16 cellular contexts compared by ENCODE assay signal in the genomic region with DNA sequence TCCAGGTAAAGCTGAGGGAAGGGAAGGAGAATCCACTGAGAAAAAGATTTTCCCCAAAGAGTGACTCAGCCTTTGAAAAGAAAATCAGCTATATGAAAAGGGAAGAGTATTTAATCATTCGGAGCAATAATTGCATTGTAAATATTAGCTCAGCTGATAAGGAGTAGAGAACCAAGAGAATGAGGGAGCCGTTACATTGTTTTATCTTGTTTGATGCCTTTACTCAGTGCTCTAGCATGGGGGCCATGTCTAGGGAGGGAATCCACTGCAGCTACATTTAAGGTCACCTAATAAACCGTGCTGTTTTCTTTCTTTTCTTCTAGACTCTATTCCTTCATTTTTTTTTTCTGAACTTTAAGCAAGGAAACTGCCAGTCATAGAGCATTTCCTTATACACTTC.
"Had no signal": no experiment of that assay in that cellular context is flagged by ENCODE, and none has a peak within 500 bp of the region (broad histone marks: within the 10 kb centered on the region; RNA-seq: fewer than 3 reads in every experiment).

No MANE protein-coding gene starts in this region.

- H3K27ac Mint-ChIP-seq: activated naive CD4-positive, alpha-beta T cell treated with anti-CD3 and anti-CD28 coated beads, Interleukin-2, amount 50 U/mL, for 72 hours; naive thymus-derived CD4-positive, alpha-beta T cell; stimulated activated naive CD8-positive, alpha-beta T cell treated with anti-CD3 and anti-CD28 coated beads, Interleukin-15, Interleukin-2, amounts not matched to agents 100 ng/mL and 50 ng/mL, for 24 hours; T-helper 2 cell treated with Interferon-gamma antibody and Interleukin-4, amounts not matched to agents 5 μg/mL and 100 μg/mL, for 36 hours had no signal

- H3K4me1 ChIP-seq: upper lobe of left lung had no signal

- ATAC-seq: activated CD4-positive, CD25-positive, alpha-beta regulatory T cell treated with anti-CD3 and anti-CD28 coated beads, Interleukin-2, amount 50 U/mL, for 24 hours; activated naive CD4-positive, alpha-beta T cell treated with anti-CD3 and anti-CD28 coated beads, Interleukin-2, amount 50 U/mL, for 72 hours; naive thymus-derived CD4-positive, alpha-beta T cell had no signal

- H3K36me3 ChIP-seq: brain microvascular endothelial cell, upper lobe of left lung had no signal

- H3K27ac ChIP-seq: brain microvascular endothelial cell, upper lobe of left lung had no signal

- H3K36me3 Mint-ChIP-seq: naive thymus-derived CD4-positive, alpha-beta T cell had no signal

- DNase-seq: activated CD4-positive, alpha-beta T cell treated with anti-CD3 and anti-CD28 coated beads, Interleukin-2, amount 50 U/mL, for 4 hours; activated T-cell treated with anti-CD3 and anti-CD28 coated beads, Interleukin-2, amount 50 U/mL, for 1 hour; amygdala; brain microvascular endothelial cell; cerebellar nuclear complex; dermis blood vessel endothelial cell; naive thymus-derived CD4-positive, alpha-beta T cell; nucleus accumbens; stimulated activated CD4-positive, alpha-beta T cell treated with anti-CD3 and anti-CD28 coated beads, Interleukin-4, amount 100 ng/mL, for 1 hour; stimulated activated CD8-positive, alpha-beta memory T cell treated with anti-CD3 and anti-CD28 coated beads, Interleukin-4, amount 100 ng/mL, for 48 hours; upper lobe of left lung had no signal

- H3K27me3 ChIP-seq: brain microvascular endothelial cell, upper lobe of left lung had no signal

- H3K4me3 ChIP-seq: lung, upper lobe of left lung had no signal

- H3K4me1 Mint-ChIP-seq: naive thymus-derived CD4-positive, alpha-beta T cell had no signal

- H3K9me3 ChIP-seq: upper lobe of left lung had no signal

- H3K27me3 Mint-ChIP-seq: naive thymus-derived CD4-positive, alpha-beta T cell; stimulated activated naive CD8-positive, alpha-beta T cell treated with anti-CD3 and anti-CD28 coated beads, Interleukin-15, Interleukin-2, amounts not matched to agents 100 ng/mL and 50 ng/mL, for 24 hours had no signal

- H3K4me3 Mint-ChIP-seq: naive thymus-derived CD4-positive, alpha-beta T cell; stimulated activated naive CD8-positive, alpha-beta T cell treated with anti-CD3 and anti-CD28 coated beads, Interleukin-15, Interleukin-2, amounts not matched to agents 100 ng/mL and 50 ng/mL, for 24 hours; T-helper 2 cell treated with Interferon-gamma antibody and Interleukin-4, amounts not matched to agents 5 μg/mL and 100 μg/mL, for 36 hours had no signal
